In genomic region chr17:33050611-33051140, GRCh38 we compare ENCODE assay signal across 40 cellular contexts. TPM values are rescaled to one million over a fixed set of nuclear protein-coding genes. Genes with fewer than 3 reads are reported as not detected.
"Had no signal": no experiment of that assay in that cellular context is flagged by ENCODE, and none has a peak within 500 bp of the region (broad histone marks: within the 10 kb centered on the region; RNA-seq: fewer than 3 reads in every experiment).

No MANE protein-coding gene starts in this region.

- H3K27me3 ChIP-seq: body of pancreas, brain microvascular endothelial cell, breast epithelium had no signal

- H3K4me3 Mint-ChIP-seq: activated B cell treated with CpG ODN at 0.5 μM for 24 hours; activated CD4-positive, alpha-beta memory T cell treated with anti-CD3 and anti-CD28 coated beads for 36 hours; activated CD4-positive, alpha-beta T cell treated with anti-CD3 and anti-CD28 coated beads, Interleukin-2, amount 10 ng/mL, durations not matched to agents 24 days and 14 days; activated CD8-positive, alpha-beta T cell treated with anti-CD3 and anti-CD28 coated beads for 36 hours; activated naive CD4-positive, alpha-beta T cell treated with anti-CD3 and anti-CD28 coated beads for 36 hours; activated naive CD8-positive, alpha-beta T cell treated with anti-CD3 and anti-CD28 coated beads for 36 hours; activated T-cell treated with anti-CD3 and anti-CD28 coated beads, Interleukin-2, amount 50 U/mL, for 4 hours; activated T-cell treated with anti-CD3 and anti-CD28 coated beads, Interleukin-2, amount 50 U/mL, for 72 hours; activated T-helper 1 cell treated with anti-CD3 and anti-CD28 coated beads, Interleukin-12 subunit alpha, Interleukin-12 subunit beta, Interleukin-2, Interleukin-4 antibody, amounts not matched to agents 30 ng/mL and 10 ng/mL and 1 ng/mL, durations not matched to agents 14 hours and 24 hours and 36 hours; activated T-helper 17 cell treated with anti-CD3 and anti-CD28 coated beads, Interleukin-2, amount 50 U/mL, for 72 hours; central memory CD8-positive, alpha-beta T cell; T-helper 1 cell treated with Interleukin-12 subunit alpha and Interleukin-12 subunit beta and Interleukin-4 antibody, amounts not matched to agents 30 μg/mL and 1 μg/mL, for 36 hours; T-helper 2 cell treated with Interferon-gamma antibody and Interleukin-4, amounts not matched to agents 5 μg/mL and 100 μg/mL, for 36 hours had no signal

- H3K4me3 ChIP-seq: adrenal gland, body of pancreas, breast epithelium, cardiac muscle cell had no signal

- H3K36me3 Mint-ChIP-seq: activated CD4-positive, alpha-beta memory T cell treated with anti-CD3 and anti-CD28 coated beads for 36 hours; activated naive CD4-positive, alpha-beta T cell treated with anti-CD3 and anti-CD28 coated beads, Interleukin-2, amount 50 U/mL, for 72 hours; activated naive CD8-positive, alpha-beta T cell treated with anti-CD3 and anti-CD28 coated beads for 36 hours had no signal

- H3K9me3 ChIP-seq: adrenal gland, body of pancreas, breast epithelium had no signal

- H3K4me1 ChIP-seq: adrenal gland, body of pancreas, breast epithelium had no signal

- ATAC-seq: activated CD8-positive, alpha-beta T cell treated with anti-CD3 and anti-CD28 coated beads for 36 hours; activated naive CD4-positive, alpha-beta T cell treated with anti-CD3 and anti-CD28 coated beads, Interleukin-2, amount 50 U/mL, for 72 hours; activated T-cell treated with anti-CD3 and anti-CD28 coated beads, Interleukin-2, amount 50 U/mL, for 4 hours; activated T-cell treated with anti-CD3 and anti-CD28 coated beads, Interleukin-2, amount 50 U/mL, for 72 hours; activated T-helper 17 cell treated with anti-CD3 and anti-CD28 coated beads, Interleukin-2, amount 50 U/mL, for 72 hours had no signal

- H3K9me3 Mint-ChIP-seq: activated B cell treated with CpG ODN at 0.5 μM for 24 hours; activated CD4-positive, alpha-beta memory T cell treated with anti-CD3 and anti-CD28 coated beads for 36 hours; activated CD4-positive, alpha-beta T cell treated with anti-CD3 and anti-CD28 coated beads, Interleukin-2, amount 10 ng/mL, durations not matched to agents 24 days and 14 days; activated CD8-positive, alpha-beta T cell treated with anti-CD3 and anti-CD28 coated beads for 36 hours; activated naive CD4-positive, alpha-beta T cell treated with anti-CD3 and anti-CD28 coated beads for 36 hours; activated naive CD4-positive, alpha-beta T cell treated with anti-CD3 and anti-CD28 coated beads, Interleukin-2, amount 50 U/mL, for 72 hours; activated naive CD8-positive, alpha-beta T cell treated with anti-CD3 and anti-CD28 coated beads for 36 hours; activated T-cell treated with anti-CD3 and anti-CD28 coated beads, Interleukin-2, amount 50 U/mL, for 4 hours; activated T-cell treated with anti-CD3 and anti-CD28 coated beads, Interleukin-2, amount 50 U/mL, for 72 hours; activated T-helper 1 cell treated with anti-CD3 and anti-CD28 coated beads, Interleukin-12 subunit alpha, Interleukin-12 subunit beta, Interleukin-2, Interleukin-4 antibody, amounts not matched to agents 30 ng/mL and 10 ng/mL and 1 ng/mL, durations not matched to agents 14 hours and 24 hours and 36 hours; activated T-helper 17 cell treated with anti-CD3 and anti-CD28 coated beads, Interleukin-2, amount 50 U/mL, for 72 hours; central memory CD8-positive, alpha-beta T cell; T-helper 1 cell treated with Interleukin-12 subunit alpha and Interleukin-12 subunit beta and Interleukin-4 antibody, amounts not matched to agents 30 μg/mL and 1 μg/mL, for 36 hours; T-helper 2 cell treated with Interferon-gamma antibody and Interleukin-4, amounts not matched to agents 5 μg/mL and 100 μg/mL, for 36 hours had no signal

- FAIRE-seq: astrocyte, TTC549 had no signal

- H3K27me3 Mint-ChIP-seq: activated naive CD8-positive, alpha-beta T cell treated with anti-CD3 and anti-CD28 coated beads for 36 hours had no signal

- DNase-seq: activated B cell treated with CpG ODN at 0.5 μM for 24 hours; activated CD4-positive, alpha-beta memory T cell treated with anti-CD3 and anti-CD28 coated beads for 36 hours; activated CD4-positive, alpha-beta T cell treated with anti-CD3 and anti-CD28 coated beads for 4 hours; activated CD4-positive, alpha-beta T cell treated with anti-CD3 and anti-CD28 coated beads, Interleukin-2, amount 10 ng/mL, durations not matched to agents 24 days and 14 days; activated CD4-positive, alpha-beta T cell treated with anti-CD3 and anti-CD28 coated beads, Interleukin-2, amount 50 U/mL, for 1 hour; activated CD4-positive, alpha-beta T cell treated with anti-CD3 and anti-CD28 coated beads, Interleukin-2, amount 50 U/mL, for 4 hours; activated CD4-positive, CD25-positive, alpha-beta regulatory T cell treated with anti-CD3 and anti-CD28 coated beads, Interleukin-2, amount 50 U/mL, for 72 hours; activated CD8-positive, alpha-beta memory T cell treated with anti-CD3 and anti-CD28 coated beads, Interleukin-2, amount 50 U/mL, for 4 hours; activated CD8-positive, alpha-beta T cell treated with anti-CD3 and anti-CD28 coated beads for 36 hours; activated effector memory CD4-positive, alpha-beta T cell treated with anti-CD3 and anti-CD28 coated beads, Interleukin-2, amount 50 U/mL, for 16 hours; activated gamma-delta T cell treated with Interleukin-2 at 50 U/mL for 16 hours; activated naive CD4-positive, alpha-beta T cell; activated naive CD4-positive, alpha-beta T cell treated with anti-CD3 and anti-CD28 coated beads for 36 hours; activated naive CD4-positive, alpha-beta T cell treated with anti-CD3 and anti-CD28 coated beads, Interleukin-2, amount 50 U/mL, for 16 hours; activated naive CD8-positive, alpha-beta T cell treated with anti-CD3 and anti-CD28 coated beads for 36 hours; activated T-cell treated with anti-CD3 and anti-CD28 coated beads for 4 hours; activated T-cell treated with anti-CD3 and anti-CD28 coated beads, Interleukin-2, amount 50 U/mL, for 1 hour; activated T-cell treated with anti-CD3 and anti-CD28 coated beads, Interleukin-2, amount 50 U/mL, for 4 hours; activated T-cell treated with anti-CD3 and anti-CD28 coated beads, Interleukin-2, amount 50 U/mL, for 72 hours; adrenal gland; amniotic stem cell; aorta; body of pancreas; brain microvascular endothelial cell; SW 1271; T-helper 1 cell; T-helper 2 cell; T-helper 9 cell had no signal

- H3K27ac ChIP-seq: adrenal gland, body of pancreas, brain microvascular endothelial cell, breast epithelium, cardiac muscle cell, VCaP had no signal

- H3K36me3 ChIP-seq: adrenal gland, brain microvascular endothelial cell, breast epithelium, cardiac muscle cell had no signal

- H3K4me1 Mint-ChIP-seq: activated B cell treated with CpG ODN at 0.5 μM for 24 hours; activated CD4-positive, alpha-beta T cell treated with anti-CD3 and anti-CD28 coated beads, Interleukin-2, amount 10 ng/mL, durations not matched to agents 24 days and 14 days; activated naive CD8-positive, alpha-beta T cell treated with anti-CD3 and anti-CD28 coated beads for 36 hours; activated T-helper 17 cell treated with anti-CD3 and anti-CD28 coated beads, Interleukin-2, amount 50 U/mL, for 72 hours; central memory CD8-positive, alpha-beta T cell had no signal

- H3K27ac Mint-ChIP-seq: activated B cell treated with CpG ODN at 0.5 μM for 24 hours; activated CD4-positive, alpha-beta memory T cell treated with anti-CD3 and anti-CD28 coated beads for 36 hours; activated CD4-positive, alpha-beta T cell treated with anti-CD3 and anti-CD28 coated beads, Interleukin-2, amount 10 ng/mL, durations not matched to agents 24 days and 14 days; activated CD8-positive, alpha-beta T cell treated with anti-CD3 and anti-CD28 coated beads for 36 hours; activated naive CD4-positive, alpha-beta T cell treated with anti-CD3 and anti-CD28 coated beads for 36 hours; activated naive CD4-positive, alpha-beta T cell treated with anti-CD3 and anti-CD28 coated beads, Interleukin-2, amount 50 U/mL, for 72 hours; activated naive CD8-positive, alpha-beta T cell treated with anti-CD3 and anti-CD28 coated beads for 36 hours; activated T-cell treated with anti-CD3 and anti-CD28 coated beads, Interleukin-2, amount 50 U/mL, for 72 hours; activated T-helper 1 cell treated with anti-CD3 and anti-CD28 coated beads, Interleukin-12 subunit alpha, Interleukin-12 subunit beta, Interleukin-2, Interleukin-4 antibody, amounts not matched to agents 30 ng/mL and 10 ng/mL and 1 ng/mL, durations not matched to agents 14 hours and 24 hours and 36 hours; activated T-helper 17 cell treated with anti-CD3 and anti-CD28 coated beads, Interleukin-2, amount 50 U/mL, for 72 hours; T-helper 1 cell treated with Interleukin-12 subunit alpha and Interleukin-12 subunit beta and Interleukin-4 antibody, amounts not matched to agents 30 μg/mL and 1 μg/mL, for 36 hours; T-helper 2 cell treated with Interferon-gamma antibody and Interleukin-4, amounts not matched to agents 5 μg/mL and 100 μg/mL, for 36 hours had no signal

RNA-seq across cellular contexts. Expression of gene SPACA3, which starts 59.0 kb away (rescaled TPM):
- total RNA-seq: activated B cell treated with CpG ODN at 0.5 μM for 24 hours; activated CD4-positive, alpha-beta memory T cell treated with anti-CD3 and anti-CD28 coated beads for 36 hours; activated CD4-positive, alpha-beta T cell treated with anti-CD3 and anti-CD28 coated beads, Interleukin-2, amount 10 ng/mL, durations not matched to agents 24 days and 14 days; activated CD8-positive, alpha-beta memory T cell treated with anti-CD3 and anti-CD28 coated beads for 36 hours; activated CD8-positive, alpha-beta T cell treated with anti-CD3 and anti-CD28 coated beads for 36 hours; activated naive CD4-positive, alpha-beta T cell treated with anti-CD3 and anti-CD28 coated beads for 36 hours; activated naive CD4-positive, alpha-beta T cell treated with anti-CD3 and anti-CD28 coated beads, Interleukin-2, amount 50 U/mL, for 72 hours; activated naive CD8-positive, alpha-beta T cell treated with anti-CD3 and anti-CD28 coated beads for 36 hours; activated T-cell treated with anti-CD3 and anti-CD28 coated beads, Interleukin-2, amount 50 U/mL, for 4 hours; activated T-cell treated with anti-CD3 and anti-CD28 coated beads, Interleukin-2, amount 50 U/mL, for 72 hours; activated T-helper 1 cell treated with anti-CD3 and anti-CD28 coated beads, Interleukin-12 subunit alpha, Interleukin-12 subunit beta, Interleukin-2, Interleukin-4 antibody, amounts not matched to agents 30 ng/mL and 10 ng/mL and 1 ng/mL, durations not matched to agents 14 hours and 24 hours and 36 hours; adrenal gland; aorta; astrocyte; breast epithelium; cardiac muscle cell had no signal
- polyA plus RNA-seq: aorta, cardiac muscle cell had no signal
